ENCODE assay signal across 12 cellular contexts in the genomic region with DNA sequence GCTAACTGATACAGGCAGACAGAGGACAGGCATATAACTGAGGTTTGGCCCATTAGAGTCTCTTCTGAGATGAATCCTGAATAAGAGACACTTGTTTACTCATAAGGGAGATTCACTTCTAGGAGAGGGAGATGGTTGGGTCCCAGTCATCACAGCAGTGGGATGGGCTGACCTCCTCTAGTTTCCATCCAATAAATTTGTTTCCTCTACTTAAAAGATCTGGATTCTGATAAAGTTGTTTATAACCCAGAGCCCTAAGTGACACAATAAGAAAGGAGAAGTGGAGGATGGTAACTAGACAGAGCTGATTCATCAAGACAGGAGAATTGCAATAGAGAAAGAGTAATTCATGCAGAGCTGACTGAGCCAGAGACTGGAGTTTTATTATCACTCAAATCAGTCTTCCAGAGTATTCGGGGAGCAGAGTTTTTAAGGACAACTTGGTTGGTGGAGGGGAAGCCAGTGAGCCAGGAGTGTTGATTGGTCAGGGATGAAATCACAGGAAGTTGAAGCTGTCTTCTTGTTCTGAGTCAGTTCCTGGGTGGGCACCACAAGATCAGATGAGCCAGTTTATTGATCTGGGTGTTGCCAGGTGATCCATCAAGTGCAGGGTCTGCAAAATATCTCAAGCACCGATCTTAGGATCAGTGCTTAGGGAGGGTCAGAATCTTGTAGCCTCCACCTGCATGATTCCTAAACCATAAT. TPM values are rescaled to one million over a fixed set of nuclear protein-coding genes. Genes with fewer than 3 reads are reported as not detected.
A peak's percentile ranks its signal among the peaks of the same experiment; 100 is the strongest.
DNase-seq lines count a peak whose midpoint lies in the region; ATAC-seq and TF ChIP-seq lines count a peak whose summit lies in the region.
"Not testable (repeated sequence)": the region's sequence is repeated elsewhere in the genome, so short reads cannot be mapped to it uniquely, and the experiment has no call there.
"Had no signal": no experiment of that assay in that cellular context is flagged by ENCODE, and none has a peak within 500 bp of the region (broad histone marks: within the 10 kb centered on the region; RNA-seq: fewer than 3 reads in every experiment).

No MANE protein-coding gene starts in this region.

- H3K4me3 Mint-ChIP-seq in CD8-positive, alpha-beta memory T cell = peak overlapping the region in 6 of 7 donors; percentile 35 to 72 (median 39)
- H3K4me3 Mint-ChIP-seq in activated CD4-positive, alpha-beta memory T cell treated with anti-CD3 and anti-CD28 coated beads for 36 hours = not testable (repeated sequence)
- H3K4me3 Mint-ChIP-seq in natural killer cell = peak overlapping the region; percentile 73

- not testable (repeated sequence) for H3K27me3 ChIP-seq in CD8-positive, alpha-beta memory T cell (ENCODE audit: insufficient read depth, low read length, poor library complexity, severe bottlenecking)

- CTCF ChIA-PET in CD8-positive, alpha-beta memory T cell (lab: Charles Lee); activated CD4-positive, alpha-beta memory T cell treated with anti-CD3 and anti-CD28 coated beads for 36 hours (lab: Charles Lee): not testable (repeated sequence)

- peak overlapping the region in 6 of 8 donors; percentile 38 to 92 (median 78) for H3K27ac Mint-ChIP-seq in CD8-positive, alpha-beta memory T cell
- H3K27ac Mint-ChIP-seq in activated CD4-positive, alpha-beta memory T cell treated with anti-CD3 and anti-CD28 coated beads for 36 hours = peak overlapping the region; percentile 67
- peak overlapping the region in 1 of 2 donors; percentile 36 for H3K27ac Mint-ChIP-seq in activated naive CD4-positive, alpha-beta T cell treated with anti-CD3 and anti-CD28 coated beads, Interleukin-2, amount 50 U/mL, for 72 hours
- H3K27ac Mint-ChIP-seq in natural killer cell = peak overlapping the region; percentile 78 to 83

- peak; percentile 86 to 87 for ATAC-seq in activated naive CD4-positive, alpha-beta T cell treated with anti-CD3 and anti-CD28 coated beads, Interleukin-2, amount 50 U/mL, for 72 hours
- peak; percentile 40 to 70 (median 61) for ATAC-seq in natural killer cell

- not testable (repeated sequence) for TF ChIP-seq CTCF in epithelial cell of esophagus (IDR thresholded peaks at IDR 0.05; ENCODE audit: insufficient read depth, low read depth, low read length, missing control alignments); natural killer cell (IDR thresholded peaks at IDR 0.05)

- intact Hi-C loops in activated CD4-positive, alpha-beta memory T cell treated with anti-CD3 and anti-CD28 coated beads for 36 hours (cut with micrococcal nuclease); natural killer cell (cut with micrococcal nuclease): not testable (repeated sequence)

- H3K4me3 ChIP-seq in CD8-positive, alpha-beta memory T cell (ENCODE audit: low read length); epithelial cell of esophagus (ENCODE audit: low read length): not testable (repeated sequence)

- H3K36me3 ChIP-seq in CD8-positive, alpha-beta memory T cell (ENCODE audit: insufficient read depth, low read length) = not testable (repeated sequence)

- in situ Hi-C loops in KBM-7 (cut with MboI; ENCODE audit: low pct_unique_long_range_greater_than_20kb, low sequenced_read_pairs) = not testable (repeated sequence)

- H3K27me3 Mint-ChIP-seq in CD8-positive, alpha-beta memory T cell; activated CD4-positive, alpha-beta memory T cell treated with anti-CD3 and anti-CD28 coated beads for 36 hours; natural killer cell (ENCODE audit: low read depth in 2 of 2): not testable (repeated sequence)

- not testable (repeated sequence) for H3K9me3 ChIP-seq in CD8-positive, alpha-beta memory T cell (ENCODE audit: low read length)

- not testable (repeated sequence) for DNase-seq in CD8-positive, alpha-beta memory T cell; activated naive CD4-positive, alpha-beta T cell treated with anti-CD3 and anti-CD28 coated beads, Interleukin-2, amount 50 U/mL, for 72 hours (ENCODE audit: low spot score in 2 of 2); natural killer cell
- DNase-seq in KBM-7 (peak; percentile 48), RPMI7951 (ENCODE audit: low read depth) (peak; percentile 12), epithelial cell of esophagus (ENCODE audit: low read depth) (peak; percentile 5)
- DNase-seq in activated CD4-positive, alpha-beta memory T cell treated with anti-CD3 and anti-CD28 coated beads for 36 hours = peak; percentile 42

- POLR2A ChIA-PET in CD8-positive, alpha-beta memory T cell (lab: Charles Lee); activated CD4-positive, alpha-beta memory T cell treated with anti-CD3 and anti-CD28 coated beads for 36 hours (lab: Charles Lee): not testable (repeated sequence)

- peak overlapping the region; percentile 9 for H3K27ac ChIP-seq in CD8-positive, alpha-beta memory T cell (ENCODE audit: low read depth, low read length)

- H3K36me3 Mint-ChIP-seq in CD8-positive, alpha-beta memory T cell; activated CD4-positive, alpha-beta memory T cell treated with anti-CD3 and anti-CD28 coated beads for 36 hours; activated naive CD4-positive, alpha-beta T cell treated with anti-CD3 and anti-CD28 coated beads, Interleukin-2, amount 50 U/mL, for 72 hours; natural killer cell: not testable (repeated sequence)

- not testable (repeated sequence) for H3K4me1 ChIP-seq in CD8-positive, alpha-beta memory T cell (ENCODE audit: insufficient read depth, low read length)

- peaks cover 10 to 19% (median 19%) of the 10 kb centered on the region in 3 donors for H3K4me1 Mint-ChIP-seq in CD8-positive, alpha-beta memory T cell
- peaks cover 12% of the 10 kb centered on the region for H3K4me1 Mint-ChIP-seq in activated CD4-positive, alpha-beta memory T cell treated with anti-CD3 and anti-CD28 coated beads for 36 hours (ENCODE audit: low read depth)
- peaks cover 11 to 13% of the 10 kb centered on the region in 2 donors for H3K4me1 Mint-ChIP-seq in natural killer cell

- H3K9me3 Mint-ChIP-seq in CD8-positive, alpha-beta memory T cell; activated CD4-positive, alpha-beta memory T cell treated with anti-CD3 and anti-CD28 coated beads for 36 hours; activated naive CD4-positive, alpha-beta T cell treated with anti-CD3 and anti-CD28 coated beads, Interleukin-2, amount 50 U/mL, for 72 hours; natural killer cell: not testable (repeated sequence)

RNA-seq across cellular contexts. Expression of a gene that starts 5.4 kb away (rescaled TPM):
- total RNA-seq in CD8-positive, alpha-beta memory T cell = not detected
- polyA plus RNA-seq in CD8-positive, alpha-beta memory T cell = 0.46 TPM
- total RNA-seq in RPMI7951 (2014; rRNA removed; shearing (Covaris generic)) = not detected in 2 replicates
- not detected for total RNA-seq in activated CD4-positive, alpha-beta memory T cell treated with anti-CD3 and anti-CD28 coated beads for 36 hours
- total RNA-seq in activated naive CD4-positive, alpha-beta T cell treated with anti-CD3 and anti-CD28 coated beads, Interleukin-2, amount 50 U/mL, for 72 hours = not detected
- 10 to 100 TPM; 12.8 to 29.6 (median 18.2) TPM for total RNA-seq in natural killer cell
- total RNA-seq: dermis blood vessel endothelial cell, fibroblast of lung, MCF 10A, SJSA1 had no signal
- polyA plus RNA-seq: BJ, fibroblast of lung had no signal

RNA-seq across cellular contexts. Expression of a gene that starts 26.6 kb away (rescaled TPM):
- total RNA-seq in CD8-positive, alpha-beta memory T cell = under 1 TPM; 0.07 to 0.33 TPM
- 0.38 TPM for polyA plus RNA-seq in CD8-positive, alpha-beta memory T cell
- total RNA-seq in RPMI7951 (2014; rRNA removed; shearing (Covaris generic)) = under 0.01 TPM in 1 of 2 replicates, not detected in the other
- total RNA-seq in activated CD4-positive, alpha-beta memory T cell treated with anti-CD3 and anti-CD28 coated beads for 36 hours = not detected
- under 1 TPM in 1 of 2 donors, not detected in 1; 0.21 TPM for total RNA-seq in activated naive CD4-positive, alpha-beta T cell treated with anti-CD3 and anti-CD28 coated beads, Interleukin-2, amount 50 U/mL, for 72 hours
- 10 to 100 TPM; 12.6 to 76.9 (median 17.0) TPM for total RNA-seq in natural killer cell
- total RNA-seq: dermis blood vessel endothelial cell, fibroblast of lung, MCF 10A, SJSA1 had no signal
- polyA plus RNA-seq: BJ, fibroblast of lung had no signal

Comparison
In these comparisons a context has a peak if more than half of its experiments do, and no peak if none do; other contexts are left out.
1. RNA of a gene that starts 5.4 kb away (total RNA-seq): 12.8 to 29.6 TPM in natural killer cell; not detected in CD8-positive, alpha-beta memory T cell, not detected in RPMI7951, not detected in activated CD4-positive, alpha-beta memory T cell treated with anti-CD3 and anti-CD28 coated beads for 36 hours and not detected in activated naive CD4-positive, alpha-beta T cell treated with anti-CD3 and anti-CD28 coated beads, Interleukin-2, amount 50 U/mL, for 72 hours; every median in the first group is over 10 times any median in the second.
2. RNA of a gene that starts 26.6 kb away (total RNA-seq): 12.6 to 76.9 TPM in natural killer cell; 0.07 to 0.33 TPM in CD8-positive, alpha-beta memory T cell, 0.21 TPM in activated naive CD4-positive, alpha-beta T cell treated with anti-CD3 and anti-CD28 coated beads, Interleukin-2, amount 50 U/mL, for 72 hours, under 0.01 TPM in RPMI7951 and not detected in activated CD4-positive, alpha-beta memory T cell treated with anti-CD3 and anti-CD28 coated beads for 36 hours; every median in the first group is over 10 times any median in the second.